In the genomic region with DNA sequence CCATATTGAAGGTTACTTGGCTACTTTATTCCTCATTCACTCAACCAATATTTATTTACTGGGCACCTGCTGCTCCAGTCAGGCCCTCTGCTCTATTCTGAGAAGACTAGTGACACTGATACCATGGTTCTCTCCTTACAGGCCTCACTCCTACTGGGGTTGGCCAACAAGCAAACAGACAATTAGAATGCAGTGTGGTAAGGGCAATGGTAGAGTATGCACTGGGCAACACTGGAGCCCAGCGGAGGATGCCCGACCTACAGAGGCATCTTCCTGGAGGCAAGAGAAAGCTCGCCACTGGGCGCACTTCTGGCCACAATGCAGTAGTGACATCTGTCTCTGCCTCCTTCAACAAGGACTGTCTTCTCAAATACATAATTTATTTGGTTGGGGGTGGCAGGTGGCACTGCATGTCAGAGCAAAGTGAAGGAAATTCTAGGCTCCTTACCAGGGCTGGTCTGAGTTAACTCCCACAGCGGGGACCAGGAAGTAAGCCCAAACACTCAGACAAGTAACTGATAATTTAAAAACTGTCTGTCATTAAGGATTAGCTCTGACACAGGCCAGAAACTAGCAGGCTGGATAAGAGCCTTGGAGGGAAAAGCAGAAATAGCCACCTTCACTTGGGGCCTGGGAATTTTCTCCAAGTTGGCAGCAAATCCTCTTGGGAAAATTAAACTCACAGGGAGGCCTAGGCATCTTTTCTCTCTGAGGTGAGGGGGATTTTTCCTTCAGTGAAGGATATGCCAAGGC, we compare ENCODE assay signal across 23 cellular contexts.
DNase-seq lines count a peak whose midpoint lies in the region; ATAC-seq, FAIRE-seq and TF ChIP-seq lines count a peak whose summit lies in the region.
"Had no signal": no experiment of that assay in that cellular context is flagged by ENCODE, and none has a peak within 500 bp of the region (broad histone marks: within the 10 kb centered on the region; RNA-seq: fewer than 3 reads in every experiment).

No MANE protein-coding gene starts in this region.

- TF ChIP-seq POLR2A in H54 (IDR thresholded peaks at IDR 0.05; ENCODE audit: low read depth, low read length), result no peak

- H3K9me3 Mint-ChIP-seq in chondrocyte (ENCODE audit: low read depth) (peaks cover 8% of the 10 kb centered on the region), osteocyte (ENCODE audit: unreplicated experiment) (no peaks in the 10 kb centered on the region)
- H3K9me3 Mint-ChIP-seq: GM23338 had no signal

- no peak for ATAC-seq in GM18873 (IDR thresholded peaks at IDR 0.05; ENCODE audit: low FRiP score, unreplicated experiment)
- ATAC-seq: GM12878, GM23338 had no signal

- FAIRE-seq in H54 (lab: Jason Lieb, UNC), result no peak
- FAIRE-seq: A204.1, GM12878, HTR-8/SVneo, RCC 7860 had no signal

- H3K27me3 Mint-ChIP-seq in chondrocyte (ENCODE audit: low read depth) (no peaks in the 10 kb centered on the region), osteocyte (ENCODE audit: unreplicated experiment) (no peaks in the 10 kb centered on the region)
- H3K27me3 Mint-ChIP-seq: B cell had no signal

- DNase-seq in NCI-H1092 treated with DMSO at 0.1 percent for 48 hours (lab: John Stamatoyannopoulos, UW) (peak; percentile 18), NCI-H1092 (lab: John Stamatoyannopoulos, UW) (no peak), NCI-H2227 treated with DMSO at 0.1 percent for 48 hours (lab: John Stamatoyannopoulos, UW) (peak; percentile 23), chondrocyte (ENCODE audit: low spot score) (no peak), osteocyte (ENCODE audit: extremely low spot score, unreplicated experiment) (peak; percentile 54), H54 (ENCODE audit: insufficient read length, low spot score) (no peak), 8988T (no peak)
- DNase-seq: HCEC 1CT, KG1, NCI-H1105, NCI-H146, NCI-H2107, NCI-H345, NCI-H82, OCI-M1 had no signal

- peak overlapping the region; percentile 36 for H3K27ac Mint-ChIP-seq in chondrocyte (ENCODE audit: unreplicated experiment)
- H3K27ac Mint-ChIP-seq in osteocyte (ENCODE audit: unreplicated experiment), result no peak overlapping the region
- H3K27ac Mint-ChIP-seq: B cell, GM23338 had no signal

- H3K36me3 Mint-ChIP-seq in chondrocyte (ENCODE audit: low read depth), result no peaks in the 10 kb centered on the region
- no peaks in the 10 kb centered on the region for H3K36me3 Mint-ChIP-seq in osteocyte (ENCODE audit: unreplicated experiment)
- H3K36me3 Mint-ChIP-seq: CD14-positive monocyte had no signal

- no peak for TF ChIP-seq CTCF in chondrocyte (IDR thresholded peaks at IDR 0.05)
- no peak for TF ChIP-seq CTCF in osteocyte (IDR thresholded peaks at IDR 0.05)

- H3K4me1 Mint-ChIP-seq in chondrocyte (ENCODE audit: low read depth) (peaks cover 31% of the 10 kb centered on the region), osteocyte (ENCODE audit: unreplicated experiment) (peaks cover 30% of the 10 kb centered on the region)
- H3K4me1 Mint-ChIP-seq: B cell, CD14-positive monocyte, GM23338 had no signal

- no peak overlapping the region for H3K4me3 Mint-ChIP-seq in chondrocyte (ENCODE audit: unreplicated experiment)
- no peak overlapping the region for H3K4me3 Mint-ChIP-seq in osteocyte (ENCODE audit: unreplicated experiment)
- H3K4me3 Mint-ChIP-seq: B cell, CD14-positive monocyte, GM23338 had no signal

Comparison
In these comparisons a context has a peak if more than half of its experiments do, and no peak if none do; other contexts are left out.
1. DNase-seq: peak in NCI-H1092 treated with DMSO at 0.1 percent for 48 hours (single experiment), NCI-H2227 treated with DMSO at 0.1 percent for 48 hours (single experiment) and osteocyte (single experiment); none in NCI-H1092 (single experiment), chondrocyte (single experiment), H54 (single experiment) and 8988T (single experiment).